Comparison of ENCODE assay signal across 8 cellular contexts in genomic region chr14:70641548-70642312, GRCh38. TPM values are rescaled to one million over a fixed set of nuclear protein-coding genes. Genes with fewer than 3 reads are reported as not detected.
DNase-seq lines count a peak whose midpoint lies in the region; ATAC-seq and TF ChIP-seq lines count a peak whose summit lies in the region.

Gene TTC9 (plus strand): TSS chr14:70641916. CDS start chr14:70642130, 214 bp downstream.

- H3K27me3 Mint-ChIP-seq in CD8-positive, alpha-beta memory T cell, result peaks cover 0 to 3% of the 10 kb centered on the region in 2 donors
- H3K27me3 Mint-ChIP-seq in T-helper 17 cell (no peaks in the 10 kb centered on the region), mesothelial cell of epicardium (ENCODE audit: low read depth) (peaks cover 48% of the 10 kb centered on the region)

- peak within 1 kb of the TSS; percentile 74 for H3K4me3 ChIP-seq in CD8-positive, alpha-beta memory T cell (ENCODE audit: low read length)
- H3K4me3 ChIP-seq in HAP-1 (peak within 1 kb of the TSS; percentile 70), ectodermal cell (ENCODE audit: insufficient read depth, low read depth, low read length) (peak within 1 kb of the TSS; percentile 67), upper lobe of right lung (peak within 1 kb of the TSS; percentile 72)

- H3K4me1 ChIP-seq in CD8-positive, alpha-beta memory T cell (ENCODE audit: insufficient read depth, low read length), result peaks cover 39% of the 10 kb centered on the region
- peaks cover 20% of the 10 kb centered on the region for H3K4me1 ChIP-seq in HAP-1
- peaks cover 8% of the 10 kb centered on the region for H3K4me1 ChIP-seq in ectodermal cell (ENCODE audit: control insufficient read depth, insufficient read depth, low read length)
- H3K4me1 ChIP-seq in upper lobe of right lung, result peaks cover 24% of the 10 kb centered on the region

- H3K4me1 Mint-ChIP-seq in CD8-positive, alpha-beta memory T cell, result peaks cover 50 to 63% (median 57%) of the 10 kb centered on the region in 3 donors
- H3K4me1 Mint-ChIP-seq in T-helper 17 cell (peaks cover 44% of the 10 kb centered on the region), mesothelial cell of epicardium (peaks cover 19% of the 10 kb centered on the region)

- peak in 4 of 5 donors; percentile 23 to 53 (median 40) for DNase-seq in CD8-positive, alpha-beta memory T cell
- DNase-seq in HAP-1 (ENCODE audit: low spot score in 2 of 2), result peak; percentile 13 to 61
- DNase-seq in T-helper 17 cell, result peak in 2 of 3 donors; percentile 48 to 49
- peak; percentile 27 to 57 for DNase-seq in mesothelial cell of epicardium (ENCODE audit: low spot score in 2 of 2, unreplicated experiment in 2 of 2)
- DNase-seq in upper lobe of right lung, result peak; percentile 76

- H3K4me3 Mint-ChIP-seq in CD8-positive, alpha-beta memory T cell, result peak within 1 kb of the TSS; percentile 97 to 99 (median 97)
- H3K4me3 Mint-ChIP-seq in T-helper 17 cell (peak within 1 kb of the TSS; percentile 98), mesothelial cell of epicardium (peak within 1 kb of the TSS; percentile 84)

- H3K27me3 ChIP-seq in CD8-positive, alpha-beta memory T cell (ENCODE audit: insufficient read depth, low read length, poor library complexity, severe bottlenecking), result no peaks in the 10 kb centered on the region
- H3K27me3 ChIP-seq in HAP-1 (ENCODE audit: low read depth) (peaks cover 22% of the 10 kb centered on the region), ectodermal cell (ENCODE audit: control insufficient read depth, insufficient read depth, low read length, poor library complexity, severe bottlenecking) (peaks cover 38% of the 10 kb centered on the region), upper lobe of right lung (peaks cover 6% of the 10 kb centered on the region)

- peaks cover 0 to 15% (median 0%) of the 10 kb centered on the region in 3 donors for H3K36me3 Mint-ChIP-seq in CD8-positive, alpha-beta memory T cell
- H3K36me3 Mint-ChIP-seq in T-helper 17 cell (ENCODE audit: low read depth) (no peaks in the 10 kb centered on the region), mesothelial cell of epicardium (no peaks in the 10 kb centered on the region)

- intact Hi-C loops in upper lobe of right lung (cut with DNase I), result no loop called here

- POLR2A ChIA-PET in CD8-positive, alpha-beta memory T cell (lab: Charles Lee), result interaction anchor here (0.9 to 3.9 kb wide), 4 partner anchors 12 to 168 kb away, joined by 4 to 42 read pairs (median 14); partner anchors contain the start of gene MAP3K9

- CTCF ChIA-PET in CD8-positive, alpha-beta memory T cell (lab: Charles Lee), result interaction anchor here (0.6 to 3.9 kb wide), 10 partner anchors 14 to 400 kb away, joined by 3 to 31 read pairs (median 6); partner anchors contain the start of gene MED6

- in situ Hi-C loops in HAP-1 (cut with MboI; ENCODE audit: low sequenced_read_pairs), result no loop called here

- peak within 1 kb of the TSS; percentile 91 to 97 (median 96) for H3K27ac Mint-ChIP-seq in CD8-positive, alpha-beta memory T cell
- peak within 1 kb of the TSS; percentile 95 for H3K27ac Mint-ChIP-seq in T-helper 17 cell
- peak within 1 kb of the TSS; percentile 73 for H3K27ac Mint-ChIP-seq in mesothelial cell of epicardium

- TF ChIP-seq CTCF in mesothelial cell of epicardium (IDR thresholded peaks at IDR 0.05; ENCODE audit: unreplicated experiment), result no peak
- TF ChIP-seq CTCF in upper lobe of right lung (IDR thresholded peaks at IDR 0.05), result no peak

- no peaks in the 10 kb centered on the region for H3K36me3 ChIP-seq in CD8-positive, alpha-beta memory T cell (ENCODE audit: insufficient read depth, low read length)
- no peaks in the 10 kb centered on the region for H3K36me3 ChIP-seq in HAP-1 (replicated peaks)
- H3K36me3 ChIP-seq in ectodermal cell (ENCODE audit: control insufficient read depth, insufficient read depth, low read length), result no peaks in the 10 kb centered on the region
- H3K36me3 ChIP-seq in upper lobe of right lung, result no peaks in the 10 kb centered on the region

- WGBS in ectodermal cell, 2 experiments, result 0% methylated on average over 106 of the region's 106 CpGs

- H3K27ac ChIP-seq in CD8-positive, alpha-beta memory T cell (ENCODE audit: low read depth, low read length), result peak within 1 kb of the TSS; percentile 30
- no peak within 1 kb of the TSS for H3K27ac ChIP-seq in ectodermal cell (ENCODE audit: insufficient read depth, low read depth, low read length, poor library complexity, severe bottlenecking)
- H3K27ac ChIP-seq in upper lobe of right lung, result peak within 1 kb of the TSS; percentile 60

- H3K9me3 Mint-ChIP-seq in CD8-positive, alpha-beta memory T cell, result no peaks in the 10 kb centered on the region
- no peaks in the 10 kb centered on the region for H3K9me3 Mint-ChIP-seq in mesothelial cell of epicardium

- no peaks in the 10 kb centered on the region for H3K9me3 ChIP-seq in CD8-positive, alpha-beta memory T cell (ENCODE audit: low read length)
- H3K9me3 ChIP-seq in HAP-1 (no peaks in the 10 kb centered on the region), T-helper 17 cell (ENCODE audit: control insufficient read depth, low read length, poor library complexity, severe bottlenecking) (no peaks in the 10 kb centered on the region), ectodermal cell (ENCODE audit: control insufficient read depth, low read length) (no peaks in the 10 kb centered on the region), upper lobe of right lung (no peaks in the 10 kb centered on the region)

- ATAC-seq in T-helper 17 cell (peak; percentile 28), upper lobe of right lung (peak; percentile 77), HG02938 (IDR thresholded peaks at IDR 0.05; ENCODE audit: unreplicated experiment) (no peak), GM19328 (IDR thresholded peaks at IDR 0.05; ENCODE audit: unreplicated experiment) (no peak)

RNA-seq across cellular contexts. Expression of gene TTC9, which starts in this region (rescaled TPM):
- 1 to 10 TPM; 5.8 to 6.5 TPM for total RNA-seq in CD8-positive, alpha-beta memory T cell
- 12.5 TPM for polyA plus RNA-seq in CD8-positive, alpha-beta memory T cell
- 10 to 100 TPM in 1 of 2 donors, 1 to 10 TPM in 1; 8.2 to 11.7 TPM for total RNA-seq in T-helper 17 cell
- polyA plus RNA-seq in ectodermal cell (2013, experiment 1 of 4), result 3.9 TPM
- 4.4 TPM for polyA plus RNA-seq in ectodermal cell (2013, experiment 2 of 4)
- 3.4 TPM for polyA plus RNA-seq in ectodermal cell (2013, experiment 3 of 4)
- polyA plus RNA-seq in ectodermal cell (2013, experiment 4 of 4), result 4.2 TPM
- total RNA-seq in mesothelial cell of epicardium, result 4.6 to 5.1 TPM (median 4.8 TPM) in 3 replicates
- 6.7 TPM for total RNA-seq in upper lobe of right lung

Comparison
In these comparisons a context has a peak if more than half of its experiments do, and no peak if none do; other contexts are left out.
1. ATAC-seq: peak in T-helper 17 cell (single experiment) and upper lobe of right lung (single experiment); none in HG02938 (single experiment) and GM19328 (single experiment).
2. Peak in every context shown above with its lines, with median percentiles within 50 percentile points of each other: DNase-seq, H3K4me3 ChIP-seq, H3K27ac Mint-ChIP-seq and H3K4me3 Mint-ChIP-seq.